ENCODE assay signal across 1 cellular context in genomic region chr7:18320971-18321567, GRCh38.
TF ChIP-seq lines count a peak whose summit lies in the region.

No MANE protein-coding gene starts in this region.

TF ChIP-seq in liver, 16 proteins besides CTCF, POLR2A, EP300 and RAD21 (continued from another document):
- TF ChIP-seq HNF4A (conservative IDR thresholded peaks at IDR 0.05) (no peak), TAF1 (conservative IDR thresholded peaks at IDR 0.05) (no peak)
